In the genomic region with DNA sequence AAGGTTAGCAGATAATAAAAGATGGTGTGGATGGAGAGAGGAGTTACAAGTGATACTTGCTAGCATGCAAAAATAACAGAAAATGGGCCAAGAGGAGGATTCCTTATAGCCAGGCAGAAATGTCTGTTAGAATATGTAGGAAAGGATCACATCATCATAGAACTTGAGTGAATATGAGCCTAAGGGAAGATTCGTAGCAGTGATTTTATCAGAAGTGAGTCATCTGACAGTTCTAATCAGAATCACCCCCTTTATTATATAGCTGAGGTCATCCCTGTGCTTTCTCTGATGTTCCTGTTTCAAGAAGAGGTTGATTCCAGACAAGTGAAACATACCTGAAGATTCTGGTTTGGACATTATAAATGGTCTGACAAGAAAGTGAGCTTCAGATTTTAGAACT, we compare ENCODE assay signal across 18 cellular contexts. TPM values are rescaled to one million over a fixed set of nuclear protein-coding genes. Genes with fewer than 3 reads are reported as not detected.
DNase-seq lines count a peak whose midpoint lies in the region; ATAC-seq and TF ChIP-seq lines count a peak whose summit lies in the region.
"Had no signal": no experiment of that assay in that cellular context is flagged by ENCODE, and none has a peak within 500 bp of the region (broad histone marks: within the 10 kb centered on the region; RNA-seq: fewer than 3 reads in every experiment).

No MANE protein-coding gene starts in this region.

- no peak overlapping the region for H3K4me3 ChIP-seq in foreskin fibroblast (ENCODE audit: low read depth in 1 of 2, low read length in 2 of 2)
- no peak overlapping the region for H3K4me3 ChIP-seq in MG63

- no peaks in the 10 kb centered on the region for H3K9me3 Mint-ChIP-seq in activated naive CD4-positive, alpha-beta T cell treated with anti-CD3 and anti-CD28 coated beads for 36 hours
- no peaks in the 10 kb centered on the region for H3K9me3 Mint-ChIP-seq in activated naive CD4-positive, alpha-beta T cell treated with anti-CD3 and anti-CD28 coated beads, Interleukin-2, amount 50 U/mL, for 72 hours
- H3K9me3 Mint-ChIP-seq in WTC11: 0 out of 2 replicates have a peak, but pooled peaks cover 4% of the 10 kb centered on the region

- POLR2A ChIA-PET in WTC11 (lab: Charles Lee): no interaction called here

- no peaks in the 10 kb centered on the region for H3K27me3 Mint-ChIP-seq in activated naive CD4-positive, alpha-beta T cell treated with anti-CD3 and anti-CD28 coated beads for 36 hours (ENCODE audit: low read depth)
- no peaks in the 10 kb centered on the region for H3K27me3 Mint-ChIP-seq in WTC11 (ENCODE audit: low read depth)
- H3K27me3 Mint-ChIP-seq: progenitor cell of endocrine pancreas had no signal

- peaks cover 26% of the 10 kb centered on the region for H3K4me1 Mint-ChIP-seq in activated naive CD4-positive, alpha-beta T cell treated with anti-CD3 and anti-CD28 coated beads for 36 hours (ENCODE audit: low read depth)
- H3K4me1 Mint-ChIP-seq in WTC11: peaks cover 36% of the 10 kb centered on the region

- peak overlapping the region; percentile 43 for H3K27ac Mint-ChIP-seq in activated naive CD4-positive, alpha-beta T cell treated with anti-CD3 and anti-CD28 coated beads for 36 hours
- H3K27ac Mint-ChIP-seq in activated naive CD4-positive, alpha-beta T cell treated with anti-CD3 and anti-CD28 coated beads, Interleukin-2, amount 50 U/mL, for 72 hours: peak overlapping the region in 1 of 2 donors; percentile 75
- H3K27ac Mint-ChIP-seq in WTC11: 0 out of 2 replicates have a peak overlapping the region, but pooled peaks have one; percentile 2
- H3K27ac Mint-ChIP-seq: progenitor cell of endocrine pancreas had no signal

- no peak for TF ChIP-seq CTCF in WTC11 (IDR thresholded peaks at IDR 0.05)
- TF ChIP-seq CTCF in foreskin fibroblast (IDR thresholded peaks at IDR 0.05; ENCODE audit: low read depth, low read length): no peak

- no peak for DNase-seq in activated naive CD4-positive, alpha-beta T cell treated with anti-CD3 and anti-CD28 coated beads for 36 hours
- DNase-seq in activated naive CD4-positive, alpha-beta T cell treated with anti-CD3 and anti-CD28 coated beads, Interleukin-2, amount 50 U/mL, for 72 hours (ENCODE audit: low spot score in 2 of 2): no peak
- DNase-seq in EH (ENCODE audit: low read depth): peak; percentile 87
- DNase-seq in WTC11 (ENCODE audit: low spot score): no peak
- peak; percentile 63 to 82 for DNase-seq in foreskin fibroblast
- DNase-seq in MG63: no peak
- DNase-seq: activated CD4-positive, alpha-beta T cell treated with anti-CD3 and anti-CD28 coated beads, Interleukin-2, amount 50 U/mL, for 48 hours; activated effector memory CD4-positive, alpha-beta T cell treated with anti-CD3 and anti-CD28 coated beads, Interleukin-2, amount 50 U/mL, for 16 hours; cerebellar nuclear complex; HCEC 1CT; left colon; NCI-H1694 treated with DMSO at 0.1 percent for 48 hours; stimulated activated CD4-positive, alpha-beta T cell treated with anti-CD3 and anti-CD28 coated beads, Interleukin-12 subunit alpha, Interleukin-12 subunit beta, amount 100 ng/mL, for 4 hours; substantia nigra; T1000 had no signal

- no peaks in the 10 kb centered on the region for H3K27me3 ChIP-seq in MG63

- CTCF ChIA-PET in activated naive CD4-positive, alpha-beta T cell treated with anti-CD3 and anti-CD28 coated beads for 36 hours (lab: Charles Lee): interaction anchor here (0.6 to 9.2 kb wide), 5 partner anchors 9 to 135 kb away, joined by 3 to 150 read pairs (median 29); a partner anchor contains a TSS
- CTCF ChIA-PET in WTC11 (lab: Charles Lee): interaction anchor here (1.0 to 6.1 kb wide), 5 partner anchors 10 to 140 kb away, joined by 3 to 198 read pairs (median 5); a partner anchor contains a TSS

- intact Hi-C loops in activated naive CD4-positive, alpha-beta T cell treated with anti-CD3 and anti-CD28 coated beads for 36 hours (cut with micrococcal nuclease): no loop called here

- no peaks in the 10 kb centered on the region for H3K9me3 ChIP-seq in MG63

- H3K36me3 Mint-ChIP-seq in activated naive CD4-positive, alpha-beta T cell treated with anti-CD3 and anti-CD28 coated beads for 36 hours (ENCODE audit: low read depth): peaks cover 20% of the 10 kb centered on the region
- peaks cover 4 to 5% of the 10 kb centered on the region in 2 donors for H3K36me3 Mint-ChIP-seq in activated naive CD4-positive, alpha-beta T cell treated with anti-CD3 and anti-CD28 coated beads, Interleukin-2, amount 50 U/mL, for 72 hours
- H3K36me3 Mint-ChIP-seq in WTC11: peaks cover 28% of the 10 kb centered on the region

- H3K36me3 ChIP-seq in MG63: peaks cover 3% of the 10 kb centered on the region

- no peak overlapping the region for H3K4me3 Mint-ChIP-seq in activated naive CD4-positive, alpha-beta T cell treated with anti-CD3 and anti-CD28 coated beads for 36 hours
- H3K4me3 Mint-ChIP-seq in WTC11: no peak overlapping the region

- no peak for ATAC-seq in activated naive CD4-positive, alpha-beta T cell treated with anti-CD3 and anti-CD28 coated beads, Interleukin-2, amount 50 U/mL, for 72 hours
- ATAC-seq in WTC11 (no peak), GM18519 (IDR thresholded peaks at IDR 0.05; ENCODE audit: low FRiP score, unreplicated experiment) (no peak), HG03521 (IDR thresholded peaks at IDR 0.05; ENCODE audit: unreplicated experiment) (no peak)
- ATAC-seq: left colon had no signal

TF ChIP-seq in WTC11, 78 proteins besides CTCF, POLR2A, EP300 and RAD21:
- TF ChIP-seq ZNF121 (CRISPR knock-in tag; IDR thresholded peaks at IDR 0.05): no peak
- TF ChIP-seq, protein P1, sequence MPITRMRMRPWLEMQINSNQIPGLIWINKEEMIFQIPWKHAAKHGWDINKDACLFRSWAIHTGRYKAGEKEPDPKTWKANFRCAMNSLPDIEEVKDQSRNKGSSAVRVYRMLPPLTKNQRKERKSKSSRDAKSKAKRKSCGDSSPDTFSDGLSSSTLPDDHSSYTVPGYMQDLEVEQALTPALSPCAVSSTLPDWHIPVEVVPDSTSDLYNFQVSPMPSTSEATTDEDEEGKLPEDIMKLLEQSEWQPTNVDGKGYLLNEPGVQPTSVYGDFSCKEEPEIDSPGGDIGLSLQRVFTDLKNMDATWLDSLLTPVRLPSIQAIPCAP (CRISPR knock-in tag; IDR thresholded peaks at IDR 0.05): no peak
- TF ChIP-seq FOXJ3 (CRISPR knock-in tag; IDR thresholded peaks at IDR 0.05; ENCODE audit: borderline replicate concordance): no peak
- no peak for TF ChIP-seq SP1 (CRISPR knock-in tag; conservative IDR thresholded peaks at IDR 0.05)
- TF ChIP-seq, protein P2, sequence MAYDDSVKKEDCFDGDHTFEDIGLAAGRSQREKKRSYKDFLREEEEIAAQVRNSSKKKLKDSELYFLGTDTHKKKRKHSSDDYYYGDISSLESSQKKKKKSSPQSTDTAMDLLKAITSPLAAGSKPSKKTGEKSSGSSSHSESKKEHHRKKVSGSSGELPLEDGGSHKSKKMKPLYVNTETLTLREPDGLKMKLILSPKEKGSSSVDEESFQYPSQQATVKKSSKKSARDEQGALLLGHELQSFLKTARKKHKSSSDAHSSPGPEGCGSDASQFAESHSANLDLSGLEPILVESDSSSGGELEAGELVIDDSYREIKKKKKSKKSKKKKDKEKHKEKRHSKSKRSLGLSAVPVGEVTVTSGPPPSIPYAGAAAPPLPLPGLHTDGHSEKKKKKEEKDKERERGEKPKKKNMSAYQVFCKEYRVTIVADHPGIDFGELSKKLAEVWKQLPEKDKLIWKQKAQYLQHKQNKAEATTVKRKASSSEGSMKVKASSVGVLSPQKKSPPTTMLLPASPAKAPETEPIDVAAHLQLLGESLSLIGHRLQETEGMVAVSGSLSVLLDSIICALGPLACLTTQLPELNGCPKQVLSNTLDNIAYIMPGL (CRISPR knock-in tag; IDR thresholded peaks at IDR 0.05): no peak
- TF ChIP-seq, protein P3, sequence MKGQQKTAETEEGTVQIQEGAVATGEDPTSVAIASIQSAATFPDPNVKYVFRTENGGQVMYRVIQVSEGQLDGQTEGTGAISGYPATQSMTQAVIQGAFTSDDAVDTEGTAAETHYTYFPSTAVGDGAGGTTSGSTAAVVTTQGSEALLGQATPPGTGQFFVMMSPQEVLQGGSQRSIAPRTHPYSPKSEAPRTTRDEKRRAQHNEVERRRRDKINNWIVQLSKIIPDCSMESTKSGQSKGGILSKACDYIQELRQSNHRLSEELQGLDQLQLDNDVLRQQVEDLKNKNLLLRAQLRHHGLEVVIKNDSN (CRISPR knock-in tag; IDR thresholded peaks at IDR 0.05): no peak

RNA-seq across cellular contexts. Expression of a gene that starts 22.9 kb away (rescaled TPM):
- 10 to 100 TPM; 15.9 to 17.3 TPM for total RNA-seq in activated naive CD4-positive, alpha-beta T cell treated with anti-CD3 and anti-CD28 coated beads for 36 hours
- total RNA-seq in activated naive CD4-positive, alpha-beta T cell treated with anti-CD3 and anti-CD28 coated beads, Interleukin-2, amount 50 U/mL, for 72 hours: 10 to 100 TPM; 22.0 to 22.8 TPM
- 12.2 to 13.7 TPM (median 12.9 TPM) in 3 replicates for total RNA-seq in WTC11 (2021)
- total RNA-seq in MG63 (2014; rRNA removed; shearing (Covaris generic); ENCODE audit: low replicate concordance): 4.7 and 5.0 TPM in 2 replicates

Comparison
In these comparisons a context has a peak if more than half of its experiments do, and no peak if none do; other contexts are left out.
1. DNase-seq: peak in EH (single experiment) and foreskin fibroblast (2 of 2); none in activated naive CD4-positive, alpha-beta T cell treated with anti-CD3 and anti-CD28 coated beads for 36 hours (single experiment), activated naive CD4-positive, alpha-beta T cell treated with anti-CD3 and anti-CD28 coated beads, Interleukin-2, amount 50 U/mL, for 72 hours (0 of 2), WTC11 (single experiment) and MG63 (single experiment).